Comparison of ENCODE assay signal across 19 cellular contexts in the genomic region with DNA sequence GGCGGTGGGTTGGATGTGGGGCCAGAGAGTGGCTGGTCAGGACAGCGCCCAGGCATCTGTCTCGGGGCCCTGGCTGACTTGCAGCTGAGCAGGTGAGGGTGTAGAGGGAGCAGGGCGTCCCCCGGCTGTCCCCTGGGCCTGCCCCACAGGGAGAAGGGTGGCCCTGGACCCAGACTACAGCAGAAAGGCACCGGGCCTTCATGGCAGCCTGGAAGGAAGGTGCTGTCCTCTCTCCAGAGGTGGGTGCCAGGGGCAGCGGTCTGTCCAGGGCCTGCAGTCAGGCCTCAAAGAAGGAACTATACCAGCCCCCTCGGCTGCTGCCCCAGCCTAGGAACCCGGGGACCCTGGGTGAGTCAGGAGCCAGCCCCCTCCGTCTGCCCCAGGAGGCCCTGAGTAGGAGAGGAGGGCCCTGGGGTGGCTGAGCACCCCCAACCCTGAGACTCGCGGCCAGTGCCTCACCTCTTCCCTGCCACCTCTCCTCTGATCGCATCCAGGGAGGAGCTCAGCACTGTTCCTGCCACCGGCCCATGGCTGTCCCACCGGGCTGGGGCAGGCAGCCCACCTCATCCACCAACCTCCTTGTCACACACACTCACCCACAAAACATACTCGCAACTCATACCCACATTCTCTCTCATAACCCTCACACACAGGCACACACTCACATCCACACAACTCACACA.
"Had no signal": no experiment of that assay in that cellular context is flagged by ENCODE, and none has a peak within 500 bp of the region (broad histone marks: within the 10 kb centered on the region; RNA-seq: fewer than 3 reads in every experiment).

No MANE protein-coding gene starts in this region.

- H3K9me3 ChIP-seq: colonic mucosa, esophagus muscularis mucosa, gastrocnemius medialis, mucosa of descending colon, spleen, suprapubic skin, thyroid gland, upper lobe of left lung, uterus had no signal

- ATAC-seq: gastrocnemius medialis; left lobe of liver; mucosa of descending colon; naive thymus-derived CD8-positive, alpha-beta T cell; sciatic nerve had no signal

- H3K36me3 ChIP-seq: colonic mucosa, esophagus muscularis mucosa, gastrocnemius medialis, spleen, suprapubic skin, thyroid gland, upper lobe of left lung, uterus had no signal

- H3K4me1 ChIP-seq: colonic mucosa, esophagus muscularis mucosa, gastrocnemius medialis, spleen, suprapubic skin, thyroid gland, upper lobe of left lung, uterus had no signal

- DNase-seq: colonic mucosa; dermis blood vessel endothelial cell; gastrocnemius medialis; islet precursor cell; mammary epithelial cell; mucosa of descending colon; naive thymus-derived CD8-positive, alpha-beta T cell; spleen; stimulated activated CD4-positive, alpha-beta T cell treated with anti-CD3 and anti-CD28 coated beads, Interleukin-15, amount 100 ng/mL, for 24 hours; stimulated activated CD4-positive, alpha-beta T cell treated with anti-CD3 and anti-CD28 coated beads, Interleukin-1b, Interleukin-23, amount 100 ng/mL, for 48 hours; stimulated activated CD4-positive, alpha-beta T cell treated with anti-CD3 and anti-CD28 coated beads, Interleukin-4, amount 100 ng/mL, for 4 hours; stimulated activated naive CD4-positive, alpha-beta T cell; thyroid gland; uterus had no signal

- H3K4me3 ChIP-seq: colonic mucosa, esophagus muscularis mucosa, gastrocnemius medialis, mucosa of descending colon, spleen, suprapubic skin, thyroid gland, upper lobe of left lung, uterus had no signal

- H3K27me3 ChIP-seq: colonic mucosa, thyroid gland, upper lobe of left lung, uterus had no signal

- H3K4me3 Mint-ChIP-seq: naive thymus-derived CD8-positive, alpha-beta T cell had no signal

- H3K36me3 Mint-ChIP-seq: naive thymus-derived CD8-positive, alpha-beta T cell had no signal

- H3K27ac ChIP-seq: colonic mucosa, esophagus muscularis mucosa, gastrocnemius medialis, spleen, suprapubic skin, thyroid gland, upper lobe of left lung, uterus had no signal
